27 cellular contexts compared by ENCODE assay signal in genomic region chr7:121026577-121027111, GRCh38. TPM values are rescaled to one million over a fixed set of nuclear protein-coding genes. Genes with fewer than 3 reads are reported as not detected.
"Had no signal": no experiment of that assay in that cellular context is flagged by ENCODE, and none has a peak within 500 bp of the region (broad histone marks: within the 10 kb centered on the region; RNA-seq: fewer than 3 reads in every experiment).

No MANE protein-coding gene starts in this region.

- DNase-seq: activated CD4-positive, alpha-beta memory T cell treated with anti-CD3 and anti-CD28 coated beads, Interleukin-2, amount 10 ng/mL, durations not matched to agents 7 days and 5 days; activated CD4-positive, alpha-beta T cell treated with anti-CD3 and anti-CD28 coated beads for 1 hour; activated CD4-positive, alpha-beta T cell treated with anti-CD3 and anti-CD28 coated beads, Interleukin-2, amount 10 ng/mL, durations not matched to agents 7 days and 5 days; activated naive CD8-positive, alpha-beta T cell treated with anti-CD3 and anti-CD28 coated beads, Interleukin-2, amount 50 U/mL, for 24 hours; activated T-cell treated with anti-CD3 and anti-CD28 coated beads, Interleukin-2, amount 50 U/mL, for 4 hours; amygdala; central memory CD4-positive, alpha-beta T cell; dermis blood vessel endothelial cell; effector CD4-positive, alpha-beta T cell; esophagus squamous epithelium; foreskin melanocyte; glutamatergic neuron; left ventricle myocardium superior; natural killer cell; stimulated activated CD4-positive, alpha-beta T cell treated with anti-CD3 and anti-CD28 coated beads, Interleukin-1b, Interleukin-23, amount 100 ng/mL, for 48 hours; stimulated activated CD4-positive, alpha-beta T cell treated with anti-CD3 and anti-CD28 coated beads, Interleukin-4, amount 100 ng/mL, for 4 hours; stimulated activated CD8-positive, alpha-beta memory T cell treated with anti-CD3 and anti-CD28 coated beads, Interleukin-4, amount 100 ng/mL, for 48 hours; stimulated activated naive CD8-positive, alpha-beta T cell treated with anti-CD3 and anti-CD28 coated beads, Interleukin-15, amount 100 ng/mL, for 72 hours; SW 1271; T-helper 17 cell; trophoblast cell had no signal

- H3K27ac ChIP-seq: breast epithelium, epithelial cell of prostate, esophagus squamous epithelium had no signal

- H3K27me3 ChIP-seq: breast epithelium, esophagus squamous epithelium had no signal

- H3K36me3 ChIP-seq: breast epithelium, esophagus squamous epithelium had no signal

- H3K4me1 Mint-ChIP-seq: activated CD4-positive, alpha-beta memory T cell treated with anti-CD3 and anti-CD28 coated beads, Interleukin-2, amount 10 ng/mL, durations not matched to agents 7 days and 5 days; activated naive CD4-positive, alpha-beta T cell treated with anti-CD3 and anti-CD28 coated beads, Interleukin-2, amount 50 U/mL, for 24 hours; natural killer cell; stimulated activated memory B cell treated with anti-CD40 and anti-IgM and Interleukin-4, amounts not matched to agents 10 μg/mL and 1 μg/mL and 100 μg/mL, for 72 hours; T-helper 17 cell had no signal

- H3K27ac Mint-ChIP-seq: activated CD4-positive, alpha-beta memory T cell treated with anti-CD3 and anti-CD28 coated beads, Interleukin-2, amount 10 ng/mL, durations not matched to agents 7 days and 5 days; activated CD4-positive, alpha-beta T cell treated with anti-CD3 and anti-CD28 coated beads, Interleukin-2, amount 10 ng/mL, durations not matched to agents 7 days and 5 days; activated naive CD4-positive, alpha-beta T cell treated with anti-CD3 and anti-CD28 coated beads, Interleukin-2, amount 50 U/mL, for 24 hours; activated naive CD8-positive, alpha-beta T cell treated with anti-CD3 and anti-CD28 coated beads, Interleukin-2, amount 50 U/mL, for 24 hours; activated T-helper 2 cell treated with anti-CD3 and anti-CD28 coated beads, Interferon-gamma antibody, Interleukin-2, Interleukin-4, amounts not matched to agents 10 μg/mL and 5 μg/mL and 100 μg/mL, durations not matched to agents 14 hours and 24 hours and 36 hours; natural killer cell; stimulated activated memory B cell treated with anti-CD40 and anti-IgM and Interleukin-4, amounts not matched to agents 10 μg/mL and 1 μg/mL and 100 μg/mL, for 72 hours; stimulated activated naive CD8-positive, alpha-beta T cell treated with anti-CD3 and anti-CD28 coated beads, Interleukin-15, amount 100 ng/mL, for 72 hours; T-helper 17 cell had no signal

- H3K36me3 Mint-ChIP-seq: activated naive CD4-positive, alpha-beta T cell treated with anti-CD3 and anti-CD28 coated beads, Interleukin-2, amount 50 U/mL, for 24 hours; natural killer cell; stimulated activated memory B cell treated with anti-CD40 and anti-IgM and Interleukin-4, amounts not matched to agents 10 μg/mL and 1 μg/mL and 100 μg/mL, for 72 hours had no signal

- H3K4me1 ChIP-seq: breast epithelium had no signal

- H3K4me3 ChIP-seq: breast epithelium, esophagus squamous epithelium, smooth muscle cell had no signal

- H3K9me3 Mint-ChIP-seq: activated CD4-positive, alpha-beta memory T cell treated with anti-CD3 and anti-CD28 coated beads, Interleukin-2, amount 10 ng/mL, durations not matched to agents 7 days and 5 days; activated CD4-positive, alpha-beta T cell treated with anti-CD3 and anti-CD28 coated beads, Interleukin-2, amount 10 ng/mL, durations not matched to agents 7 days and 5 days; activated naive CD4-positive, alpha-beta T cell treated with anti-CD3 and anti-CD28 coated beads, Interleukin-2, amount 50 U/mL, for 24 hours; activated T-cell treated with anti-CD3 and anti-CD28 coated beads, Interleukin-2, amount 50 U/mL, for 4 hours; activated T-helper 2 cell treated with anti-CD3 and anti-CD28 coated beads, Interferon-gamma antibody, Interleukin-2, Interleukin-4, amounts not matched to agents 10 μg/mL and 5 μg/mL and 100 μg/mL, durations not matched to agents 14 hours and 24 hours and 36 hours; natural killer cell had no signal

- H3K9me3 ChIP-seq: breast epithelium, esophagus squamous epithelium had no signal

- ATAC-seq: activated naive CD8-positive, alpha-beta T cell treated with anti-CD3 and anti-CD28 coated beads, Interleukin-2, amount 50 U/mL, for 24 hours; activated T-cell treated with anti-CD3 and anti-CD28 coated beads, Interleukin-2, amount 50 U/mL, for 4 hours; left ventricle myocardium superior; natural killer cell; stimulated activated memory B cell treated with anti-CD40 and anti-IgM and Interleukin-4, amounts not matched to agents 10 μg/mL and 1 μg/mL and 100 μg/mL, for 72 hours; stimulated activated naive CD8-positive, alpha-beta T cell treated with anti-CD3 and anti-CD28 coated beads, Interleukin-15, amount 100 ng/mL, for 72 hours; T-helper 17 cell had no signal

- H3K4me3 Mint-ChIP-seq: activated CD4-positive, alpha-beta memory T cell treated with anti-CD3 and anti-CD28 coated beads, Interleukin-2, amount 10 ng/mL, durations not matched to agents 7 days and 5 days; activated CD4-positive, alpha-beta T cell treated with anti-CD3 and anti-CD28 coated beads, Interleukin-2, amount 10 ng/mL, durations not matched to agents 7 days and 5 days; activated naive CD4-positive, alpha-beta T cell treated with anti-CD3 and anti-CD28 coated beads, Interleukin-2, amount 50 U/mL, for 24 hours; activated naive CD8-positive, alpha-beta T cell treated with anti-CD3 and anti-CD28 coated beads, Interleukin-2, amount 50 U/mL, for 24 hours; activated T-cell treated with anti-CD3 and anti-CD28 coated beads, Interleukin-2, amount 50 U/mL, for 4 hours; natural killer cell; stimulated activated memory B cell treated with anti-CD40 and anti-IgM and Interleukin-4, amounts not matched to agents 10 μg/mL and 1 μg/mL and 100 μg/mL, for 72 hours; stimulated activated naive CD8-positive, alpha-beta T cell treated with anti-CD3 and anti-CD28 coated beads, Interleukin-15, amount 100 ng/mL, for 72 hours; T-helper 17 cell had no signal

RNA-seq across cellular contexts. Expression of gene CPED1, which starts 38.1 kb away (rescaled TPM):
- total RNA-seq: activated CD4-positive, alpha-beta memory T cell treated with anti-CD3 and anti-CD28 coated beads, Interleukin-2, amount 10 ng/mL, durations not matched to agents 7 days and 5 days; activated T-helper 2 cell treated with anti-CD3 and anti-CD28 coated beads, Interferon-gamma antibody, Interleukin-2, Interleukin-4, amounts not matched to agents 10 μg/mL and 5 μg/mL and 100 μg/mL, durations not matched to agents 14 hours and 24 hours and 36 hours had no signal
